Comparison of ENCODE assay signal across 17 cellular contexts in the genomic region with DNA sequence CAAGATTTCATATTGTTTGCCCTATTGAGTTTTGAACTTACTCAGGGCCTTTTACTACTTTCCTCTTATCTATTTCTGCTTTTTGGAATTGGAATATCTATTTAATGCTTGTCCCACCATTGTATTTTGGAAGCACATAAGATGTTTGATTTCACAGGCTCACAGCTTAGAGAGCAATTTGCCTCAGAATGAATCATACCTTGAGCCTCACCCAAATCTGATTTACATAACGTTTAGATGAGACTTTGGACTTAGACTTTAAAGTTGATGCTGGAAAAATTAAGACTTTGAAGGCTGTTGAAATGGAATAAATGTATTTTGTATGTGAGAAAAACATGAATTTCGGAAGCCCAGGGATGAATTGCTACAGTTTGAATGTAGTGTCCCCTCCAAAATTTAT.
DNase-seq lines count a peak whose midpoint lies in the region; ATAC-seq and TF ChIP-seq lines count a peak whose summit lies in the region.
"Had no signal": no experiment of that assay in that cellular context is flagged by ENCODE, and none has a peak within 500 bp of the region (broad histone marks: within the 10 kb centered on the region; RNA-seq: fewer than 3 reads in every experiment).

No MANE protein-coding gene starts in this region.

- TF ChIP-seq EP300 in transverse colon (IDR thresholded peaks at IDR 0.05; ENCODE audit: low read depth) = no peak

- no peaks in the 10 kb centered on the region for H3K27me3 ChIP-seq in transverse colon
- H3K27me3 ChIP-seq in MG63 = no peaks in the 10 kb centered on the region
- no peaks in the 10 kb centered on the region for H3K27me3 ChIP-seq in aorta (ENCODE audit: control insufficient read depth in 1 of 2, insufficient read depth in 2 of 2, low read length in 1 of 2)
- H3K27me3 ChIP-seq: BE2C, BLaER1 had no signal

- no peak overlapping the region for H3K4me3 ChIP-seq in transverse colon
- H3K4me3 ChIP-seq in MG63 = no peak overlapping the region
- no peak overlapping the region for H3K4me3 ChIP-seq in aorta (ENCODE audit: low read length in 2 of 2)
- H3K4me3 ChIP-seq: BLaER1 had no signal

- no peak for TF ChIP-seq CTCF in transverse colon (IDR thresholded peaks at IDR 0.05)

- ATAC-seq in left colon (peak; percentile 91), aorta (ENCODE audit: low FRiP score) (no peak)

- TF ChIP-seq POLR2A in transverse colon (IDR thresholded peaks at IDR 0.05) = no peak

- no peaks in the 10 kb centered on the region for H3K9me3 ChIP-seq in transverse colon
- H3K9me3 ChIP-seq in MG63 = no peaks in the 10 kb centered on the region
- H3K9me3 ChIP-seq in aorta (ENCODE audit: control insufficient read depth, low read length) = no peaks in the 10 kb centered on the region
- H3K9me3 ChIP-seq: BE2C, BLaER1 had no signal

- H3K36me3 ChIP-seq in transverse colon (no peaks in the 10 kb centered on the region), MG63 (no peaks in the 10 kb centered on the region), aorta (ENCODE audit: control insufficient read depth in 1 of 2, insufficient read depth in 2 of 2, low read length in 1 of 2) (no peaks in the 10 kb centered on the region)
- H3K36me3 ChIP-seq: BE2C, BLaER1 had no signal

- 47 to 49% methylated on average over 2 of the region's 2 CpGs for WGBS in transverse colon (ENCODE audit: low coverage in 1 of 2), 2 donors
- 67 to 68% methylated on average over 2 of the region's 2 CpGs for WGBS in aorta, 2 donors

- in situ Hi-C loops in transverse colon (cut with MboI; ENCODE audit: low pct_ligation_motif_present in 1 of 4, low pct_unique_long_range_greater_than_20kb in 1 of 4, low sequenced_read_pairs in 3 of 4) = no loop called here

- H3K4me1 ChIP-seq in transverse colon (peaks cover 0 to 15% (median 6%) of the 10 kb centered on the region in 4 donors), aorta (ENCODE audit: control insufficient read depth in 1 of 2, insufficient read depth in 2 of 2, low read length in 2 of 2) (no peaks in the 10 kb centered on the region)
- H3K4me1 ChIP-seq: BE2C, BLaER1 had no signal

- intact Hi-C loops in left colon (cut with DNase I, micrococcal nuclease) (no loop called here), transverse colon (cut with DNase I; ENCODE audit: low total_unique reads) (no loop called here), aorta (cut with DNase I) (no loop called here)

- DNase-seq in left colon = no peak
- peak; percentile 4 for DNase-seq in renal cortical epithelial cell (ENCODE audit: low read depth)
- no peak for DNase-seq in transverse colon
- DNase-seq in MG63 = no peak
- no peak for DNase-seq in aorta
- DNase-seq in D341Med (ENCODE audit: low spot score) = no peak
- DNase-seq: 8988T; ACHN; BE2C; C1 segment of cervical spinal cord; CD4-positive, alpha-beta memory T cell; CD4-positive, CD25-positive, alpha-beta regulatory T cell; CD8-positive, alpha-beta memory T cell; COR-L47; DMS79 treated with DMSO at 0.1 percent for 48 hours; GF-D8 had no signal

- H3K27ac ChIP-seq in transverse colon (peak overlapping the region in 3 of 4 donors; percentile 44 to 51 (median 45)), aorta (ENCODE audit: low read depth in 1 of 2, low read length in 2 of 2) (no peak overlapping the region)
- H3K27ac ChIP-seq: BLaER1 had no signal

Comparison
In these comparisons a context has a peak if more than half of its experiments do, and no peak if none do; other contexts are left out.
1. H3K27ac ChIP-seq: peak in transverse colon (3 of 4); none in aorta (0 of 2).